In the genomic region with DNA sequence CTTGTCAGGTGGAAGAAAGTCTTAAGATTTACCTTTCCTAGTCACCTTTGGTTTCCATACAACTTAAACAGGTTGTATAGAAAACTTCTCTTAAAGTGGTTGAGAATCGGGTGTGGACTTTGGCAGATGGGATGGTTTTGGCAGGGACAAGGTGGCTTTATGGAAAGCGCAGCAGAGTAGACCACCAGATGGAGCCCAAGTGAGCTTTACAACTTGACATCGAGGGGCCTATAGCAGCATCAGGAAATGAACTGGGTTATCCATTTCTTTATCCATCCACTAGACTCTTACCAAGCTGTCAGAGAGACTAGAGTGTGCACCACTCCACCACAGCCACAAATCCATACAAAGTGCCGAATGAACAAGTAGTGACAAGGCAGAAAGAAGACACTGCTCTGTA, we compare ENCODE assay signal across 8 cellular contexts.
DNase-seq lines count a peak whose midpoint lies in the region; ATAC-seq and TF ChIP-seq lines count a peak whose summit lies in the region.

No MANE protein-coding gene starts in this region.

- H3K9me3 Mint-ChIP-seq in activated naive CD4-positive, alpha-beta T cell treated with anti-CD3 and anti-CD28 coated beads, Interleukin-2, amount 50 U/mL, for 72 hours: no peaks in the 10 kb centered on the region

- intact Hi-C loops in PC-3 (cut with micrococcal nuclease) (no loop called here), ascending aorta (cut with DNase I) (no loop called here)

- H3K27ac ChIP-seq in PC-3 (ENCODE audit: low read length): no peak overlapping the region
- H3K27ac ChIP-seq in ascending aorta: no peak overlapping the region

- H2AFZ ChIP-seq in PC-3 (ENCODE audit: low read length): no peak overlapping the region

- H3K79me2 ChIP-seq in PC-3 (ENCODE audit: low read length): no peaks in the 10 kb centered on the region

- no TSS peak for BruUV-seq in PC-3 (replicated peaks; lab: Mats Ljungman, UMichigan)

- no peaks in the 10 kb centered on the region for H3K9me2 ChIP-seq in PC-3 (replicated peaks; ENCODE audit: low read length)

- H3K9me3 ChIP-seq in PC-3 (ENCODE audit: low read length): no peaks in the 10 kb centered on the region
- no peaks in the 10 kb centered on the region for H3K9me3 ChIP-seq in ascending aorta

- POLR2A ChIA-PET in PC-3 (lab: Charles Lee; ENCODE audit: unreplicated experiment): no interaction called here

- H3K36me3 ChIP-seq in PC-3 (ENCODE audit: low read depth, low read length): no peaks in the 10 kb centered on the region
- H3K36me3 ChIP-seq in ascending aorta: no peaks in the 10 kb centered on the region

- H3K36me3 Mint-ChIP-seq in activated naive CD4-positive, alpha-beta T cell treated with anti-CD3 and anti-CD28 coated beads, Interleukin-2, amount 50 U/mL, for 72 hours: no peaks in the 10 kb centered on the region

- CTCF ChIA-PET in PC-3 (lab: Charles Lee): no interaction called here

- no peaks in the 10 kb centered on the region for H4K20me1 ChIP-seq in PC-3 (ENCODE audit: low read length)

- ATAC-seq in HG03066 (IDR thresholded peaks at IDR 0.05; ENCODE audit: low read depth, unreplicated experiment): peak; percentile 76
- peak; percentile 31; the same call in 1 of the 2 replicates for ATAC-seq in PC-3
- ATAC-seq in activated naive CD4-positive, alpha-beta T cell treated with anti-CD3 and anti-CD28 coated beads, Interleukin-2, amount 50 U/mL, for 72 hours: peak; percentile 76 to 87

- H3K4me2 ChIP-seq in PC-3 (ENCODE audit: low read length): no peak overlapping the region

- H3K27ac Mint-ChIP-seq in activated naive CD4-positive, alpha-beta T cell treated with anti-CD3 and anti-CD28 coated beads, Interleukin-2, amount 50 U/mL, for 72 hours: peak overlapping the region; percentile 38 to 77

- H3K4me3 ChIP-seq in PC-3 (ENCODE audit: low read length) (no peak overlapping the region), ascending aorta (no peak overlapping the region)

- H3K4me1 ChIP-seq in PC-3 (ENCODE audit: insufficient read depth, low read length) (no peaks in the 10 kb centered on the region), ascending aorta (peaks cover 0 to 2% of the 10 kb centered on the region in 2 donors)

- DNase-seq in activated gamma-delta T cell treated with Interleukin-2 at 50 U/mL for 16 hours (peak; percentile 56), activated gamma-delta T cell (lab: John Stamatoyannopoulos, UW) (no peak), PC-3 (peak; percentile 51), iPS-NIHi7 (ENCODE audit: extremely low spot score) (peak; percentile 66), ascending aorta (ENCODE audit: low spot score in 2 of 2) (no peak)
- DNase-seq in activated naive CD4-positive, alpha-beta T cell treated with anti-CD3 and anti-CD28 coated beads, Interleukin-2, amount 50 U/mL, for 72 hours (ENCODE audit: low spot score in 2 of 2): no peak
- DNase-seq in stimulated activated CD8-positive, alpha-beta memory T cell treated with anti-CD3 and anti-CD28 coated beads, Interleukin-15, amount 100 ng/mL, for 4 hours (ENCODE audit: low read depth in 2 of 2): peak; percentile 7 to 25

- H3K27me3 ChIP-seq in PC-3 (ENCODE audit: low read length) (no peaks in the 10 kb centered on the region), ascending aorta (no peaks in the 10 kb centered on the region)

- TF ChIP-seq CTCF in PC-3 (conservative IDR thresholded peaks at IDR 0.05; ENCODE audit: low read depth, low read length) (peak; percentile 57), ascending aorta (IDR thresholded peaks at IDR 0.05) (peak in 1 of 3 experiments; percentile 18)

- H3K9ac ChIP-seq in PC-3 (ENCODE audit: low read length): no peak overlapping the region

- H3F3A ChIP-seq in PC-3 (ENCODE audit: low read length, unreplicated experiment): no peaks in the 10 kb centered on the region

Comparison
In these comparisons a context has a peak if more than half of its experiments do, and no peak if none do; other contexts are left out.
1. DNase-seq: peak in activated gamma-delta T cell treated with Interleukin-2 at 50 U/mL for 16 hours (single experiment), PC-3 (single experiment), iPS-NIHi7 (single experiment) and stimulated activated CD8-positive, alpha-beta memory T cell treated with anti-CD3 and anti-CD28 coated beads, Interleukin-15, amount 100 ng/mL, for 4 hours (2 of 2); none in activated gamma-delta T cell (single experiment), activated naive CD4-positive, alpha-beta T cell treated with anti-CD3 and anti-CD28 coated beads, Interleukin-2, amount 50 U/mL, for 72 hours (0 of 2) and ascending aorta (0 of 2).
2. ATAC-seq: peak in every context shown above with its lines; median percentile 82 in activated naive CD4-positive, alpha-beta T cell treated with anti-CD3 and anti-CD28 coated beads, Interleukin-2, amount 50 U/mL, for 72 hours; 76 in HG03066; 31 in PC-3.